ENCODE assay signal across 1 cellular context in the genomic region with DNA sequence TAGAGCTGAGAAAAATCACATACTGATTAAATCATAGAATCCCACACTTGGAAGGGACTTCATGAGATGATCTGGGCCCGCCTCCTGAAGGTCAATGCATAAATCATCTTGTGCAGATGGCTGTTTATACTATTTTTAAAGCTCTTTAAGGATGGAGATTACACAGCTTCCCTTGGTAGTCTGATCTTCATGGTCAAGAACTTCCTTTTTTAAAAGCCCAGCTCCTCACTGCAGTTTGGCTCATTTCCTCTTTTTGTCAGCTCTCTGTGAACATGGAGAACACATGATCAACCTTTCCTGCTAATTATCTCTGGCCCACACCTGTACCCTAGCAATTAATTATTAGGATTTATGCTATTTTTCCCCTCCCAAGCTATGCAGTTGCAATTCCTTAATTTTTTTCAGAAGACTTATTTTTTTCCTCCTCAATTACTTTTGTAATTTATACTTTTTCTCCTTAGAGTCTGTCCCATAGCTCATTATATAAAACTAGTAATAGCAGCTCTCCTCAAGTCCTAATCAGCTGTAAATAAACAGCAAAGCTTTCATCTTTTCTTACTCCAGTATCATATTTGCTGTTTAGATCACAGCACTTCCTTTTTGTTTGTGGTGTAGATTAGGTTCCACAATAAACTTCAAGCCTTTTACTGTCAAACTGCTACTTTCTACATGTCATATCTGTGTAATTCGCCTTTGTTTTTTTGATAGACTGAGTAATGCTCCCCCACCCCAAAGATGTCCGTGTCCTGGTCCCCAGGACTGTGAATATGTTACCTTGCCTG.
TF ChIP-seq lines count a peak whose summit lies in the region.

No MANE protein-coding gene starts in this region.

TF ChIP-seq in SK-N-SH treated with all-trans-retinoic acid at 6 μM for 48 hours, 23 proteins besides CTCF, POLR2A, EP300 and RAD21 (continued from another document):
- TF ChIP-seq TSHZ2 (CRISPR knock-in tag; IDR thresholded peaks at IDR 0.05) (no peak), TCF4 (CRISPR knock-in tag; IDR thresholded peaks at IDR 0.05; ENCODE audit: borderline replicate concordance) (no peak), ZFP30 (CRISPR knock-in tag; IDR thresholded peaks at IDR 0.05) (no peak), SNAI2 (CRISPR knock-in tag; IDR thresholded peaks at IDR 0.05) (no peak), BACH2 (CRISPR knock-in tag; IDR thresholded peaks at IDR 0.05; ENCODE audit: borderline replicate concordance) (no peak), ESRRG (CRISPR knock-in tag; IDR thresholded peaks at IDR 0.05) (no peak)
